In genomic region chr22:36123673-36124630, GRCh38 we compare ENCODE assay signal across 1 cellular context.
TF ChIP-seq lines count a peak whose summit lies in the region.

No MANE protein-coding gene starts in this region.

TF ChIP-seq in HepG2, 621 proteins besides CTCF, POLR2A, EP300 and RAD21 (continued from another document and continues in another):
- TF ChIP-seq, protein P1, sequence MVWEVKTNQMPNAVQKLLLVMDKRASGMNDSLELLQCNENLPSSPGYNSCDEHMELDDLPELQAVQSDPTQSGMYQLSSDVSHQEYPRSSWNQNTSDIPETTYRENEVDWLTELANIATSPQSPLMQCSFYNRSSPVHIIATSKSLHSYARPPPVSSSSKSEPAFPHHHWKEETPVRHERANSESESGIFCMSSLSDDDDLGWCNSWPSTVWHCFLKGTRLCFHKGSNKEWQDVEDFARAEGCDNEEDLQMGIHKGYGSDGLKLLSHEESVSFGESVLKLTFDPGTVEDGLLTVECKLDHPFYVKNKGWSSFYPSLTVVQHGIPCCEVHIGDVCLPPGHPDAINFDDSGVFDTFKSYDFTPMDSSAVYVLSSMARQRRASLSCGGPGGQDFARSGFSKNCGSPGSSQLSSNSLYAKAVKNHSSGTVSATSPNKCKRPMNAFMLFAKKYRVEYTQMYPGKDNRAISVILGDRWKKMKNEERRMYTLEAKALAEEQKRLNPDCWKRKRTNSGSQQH (CRISPR knock-in tag; IDR thresholded peaks at IDR 0.05; ENCODE audit: low read depth) = no peak
- TF ChIP-seq ZNF564 (CRISPR knock-in tag; IDR thresholded peaks at IDR 0.05) = no peak
- TF ChIP-seq ZNF180 (CRISPR knock-in tag; IDR thresholded peaks at IDR 0.05; ENCODE audit: borderline replicate concordance, low read depth) = peak; percentile 51; the same call in 1 of the 2 replicates
- TF ChIP-seq, protein P2, sequence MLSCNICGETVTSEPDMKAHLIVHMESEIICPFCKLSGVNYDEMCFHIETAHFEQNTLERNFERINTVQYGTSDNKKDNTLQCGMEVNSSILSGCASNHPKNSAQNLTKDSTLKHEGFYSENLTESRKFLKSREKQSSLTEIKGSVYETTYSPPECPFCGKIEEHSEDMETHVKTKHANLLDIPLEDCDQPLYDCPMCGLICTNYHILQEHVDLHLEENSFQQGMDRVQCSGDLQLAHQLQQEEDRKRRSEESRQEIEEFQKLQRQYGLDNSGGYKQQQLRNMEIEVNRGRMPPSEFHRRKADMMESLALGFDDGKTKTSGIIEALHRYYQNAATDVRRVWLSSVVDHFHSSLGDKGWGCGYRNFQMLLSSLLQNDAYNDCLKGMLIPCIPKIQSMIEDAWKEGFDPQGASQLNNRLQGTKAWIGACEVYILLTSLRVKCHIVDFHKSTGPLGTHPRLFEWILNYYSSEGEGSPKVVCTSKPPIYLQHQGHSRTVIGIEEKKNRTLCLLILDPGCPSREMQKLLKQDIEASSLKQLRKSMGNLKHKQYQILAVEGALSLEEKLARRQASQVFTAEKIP (CRISPR knock-in tag; IDR thresholded peaks at IDR 0.05; ENCODE audit: borderline replicate concordance) = no peak
- no peak for TF ChIP-seq ZNF20 (CRISPR knock-in tag; IDR thresholded peaks at IDR 0.05)
- TF ChIP-seq ZNF883 (CRISPR knock-in tag; IDR thresholded peaks at IDR 0.05; ENCODE audit: not compliant biosample characterization) = no peak
- TF ChIP-seq KDM5B (CRISPR knock-in tag; IDR thresholded peaks at IDR 0.05; ENCODE audit: borderline replicate concordance) = no peak; the same call in 1 of the 2 replicates
- TF ChIP-seq ZNF776 (CRISPR knock-in tag; IDR thresholded peaks at IDR 0.05) = no peak
- no peak for TF ChIP-seq ZNF207 (IDR thresholded peaks at IDR 0.05; ENCODE audit: borderline replicate concordance)
- TF ChIP-seq, protein P3, sequence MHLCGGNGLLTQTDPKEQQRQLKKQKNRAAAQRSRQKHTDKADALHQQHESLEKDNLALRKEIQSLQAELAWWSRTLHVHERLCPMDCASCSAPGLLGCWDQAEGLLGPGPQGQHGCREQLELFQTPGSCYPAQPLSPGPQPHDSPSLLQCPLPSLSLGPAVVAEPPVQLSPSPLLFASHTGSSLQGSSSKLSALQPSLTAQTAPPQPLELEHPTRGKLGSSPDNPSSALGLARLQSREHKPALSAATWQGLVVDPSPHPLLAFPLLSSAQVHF (CRISPR knock-in tag; IDR thresholded peaks at IDR 0.05) = no peak
- TF ChIP-seq, protein P4, sequence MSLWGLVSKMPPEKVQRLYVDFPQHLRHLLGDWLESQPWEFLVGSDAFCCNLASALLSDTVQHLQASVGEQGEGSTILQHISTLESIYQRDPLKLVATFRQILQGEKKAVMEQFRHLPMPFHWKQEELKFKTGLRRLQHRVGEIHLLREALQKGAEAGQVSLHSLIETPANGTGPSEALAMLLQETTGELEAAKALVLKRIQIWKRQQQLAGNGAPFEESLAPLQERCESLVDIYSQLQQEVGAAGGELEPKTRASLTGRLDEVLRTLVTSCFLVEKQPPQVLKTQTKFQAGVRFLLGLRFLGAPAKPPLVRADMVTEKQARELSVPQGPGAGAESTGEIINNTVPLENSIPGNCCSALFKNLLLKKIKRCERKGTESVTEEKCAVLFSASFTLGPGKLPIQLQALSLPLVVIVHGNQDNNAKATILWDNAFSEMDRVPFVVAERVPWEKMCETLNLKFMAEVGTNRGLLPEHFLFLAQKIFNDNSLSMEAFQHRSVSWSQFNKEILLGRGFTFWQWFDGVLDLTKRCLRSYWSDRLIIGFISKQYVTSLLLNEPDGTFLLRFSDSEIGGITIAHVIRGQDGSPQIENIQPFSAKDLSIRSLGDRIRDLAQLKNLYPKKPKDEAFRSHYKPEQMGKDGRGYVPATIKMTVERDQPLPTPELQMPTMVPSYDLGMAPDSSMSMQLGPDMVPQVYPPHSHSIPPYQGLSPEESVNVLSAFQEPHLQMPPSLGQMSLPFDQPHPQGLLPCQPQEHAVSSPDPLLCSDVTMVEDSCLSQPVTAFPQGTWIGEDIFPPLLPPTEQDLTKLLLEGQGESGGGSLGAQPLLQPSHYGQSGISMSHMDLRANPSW (CRISPR knock-in tag; IDR thresholded peaks at IDR 0.05; ENCODE audit: borderline replicate concordance) = no peak
- no peak for TF ChIP-seq PTBP1 (IDR thresholded peaks at IDR 0.05; ENCODE audit: low read depth, low read length, poor library complexity, severe bottlenecking)
- no peak for TF ChIP-seq ZNF484 (CRISPR knock-in tag; IDR thresholded peaks at IDR 0.05; ENCODE audit: borderline replicate concordance, low read depth)
- no peak for TF ChIP-seq ZNF441 (CRISPR knock-in tag; IDR thresholded peaks at IDR 0.05; ENCODE audit: borderline replicate concordance)
- TF ChIP-seq ZNF460 (CRISPR knock-in tag; IDR thresholded peaks at IDR 0.05; ENCODE audit: borderline replicate concordance) = peak; percentile 95
- TF ChIP-seq, protein P5, sequence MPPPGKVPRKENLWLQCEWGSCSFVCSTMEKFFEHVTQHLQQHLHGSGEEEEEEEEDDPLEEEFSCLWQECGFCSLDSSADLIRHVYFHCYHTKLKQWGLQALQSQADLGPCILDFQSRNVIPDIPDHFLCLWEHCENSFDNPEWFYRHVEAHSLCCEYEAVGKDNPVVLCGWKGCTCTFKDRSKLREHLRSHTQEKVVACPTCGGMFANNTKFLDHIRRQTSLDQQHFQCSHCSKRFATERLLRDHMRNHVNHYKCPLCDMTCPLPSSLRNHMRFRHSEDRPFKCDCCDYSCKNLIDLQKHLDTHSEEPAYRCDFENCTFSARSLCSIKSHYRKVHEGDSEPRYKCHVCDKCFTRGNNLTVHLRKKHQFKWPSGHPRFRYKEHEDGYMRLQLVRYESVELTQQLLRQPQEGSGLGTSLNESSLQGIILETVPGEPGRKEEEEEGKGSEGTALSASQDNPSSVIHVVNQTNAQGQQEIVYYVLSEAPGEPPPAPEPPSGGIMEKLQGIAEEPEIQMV (CRISPR knock-in tag; IDR thresholded peaks at IDR 0.05; ENCODE audit: low read depth) = 0 out of 2 replicates have a peak, but pooled peaks have one; percentile 20
- peak; percentile 22; the same call in 1 of the 2 replicates for TF ChIP-seq ZNF121 (CRISPR knock-in tag; IDR thresholded peaks at IDR 0.05)
- TF ChIP-seq TOE1 (CRISPR knock-in tag; IDR thresholded peaks at IDR 0.05) = no peak
- TF ChIP-seq ZNF747 (CRISPR knock-in tag; IDR thresholded peaks at IDR 0.05; ENCODE audit: borderline replicate concordance) = no peak
- peak; percentile 65; the same call in 1 of the 2 replicates for TF ChIP-seq GMEB1 (CRISPR knock-in tag; IDR thresholded peaks at IDR 0.05; ENCODE audit: borderline replicate concordance)
- peak; percentile 12; the same call in 1 of the 2 replicates for TF ChIP-seq TGIF2 (CRISPR knock-in tag; IDR thresholded peaks at IDR 0.05)
- TF ChIP-seq, protein P6, sequence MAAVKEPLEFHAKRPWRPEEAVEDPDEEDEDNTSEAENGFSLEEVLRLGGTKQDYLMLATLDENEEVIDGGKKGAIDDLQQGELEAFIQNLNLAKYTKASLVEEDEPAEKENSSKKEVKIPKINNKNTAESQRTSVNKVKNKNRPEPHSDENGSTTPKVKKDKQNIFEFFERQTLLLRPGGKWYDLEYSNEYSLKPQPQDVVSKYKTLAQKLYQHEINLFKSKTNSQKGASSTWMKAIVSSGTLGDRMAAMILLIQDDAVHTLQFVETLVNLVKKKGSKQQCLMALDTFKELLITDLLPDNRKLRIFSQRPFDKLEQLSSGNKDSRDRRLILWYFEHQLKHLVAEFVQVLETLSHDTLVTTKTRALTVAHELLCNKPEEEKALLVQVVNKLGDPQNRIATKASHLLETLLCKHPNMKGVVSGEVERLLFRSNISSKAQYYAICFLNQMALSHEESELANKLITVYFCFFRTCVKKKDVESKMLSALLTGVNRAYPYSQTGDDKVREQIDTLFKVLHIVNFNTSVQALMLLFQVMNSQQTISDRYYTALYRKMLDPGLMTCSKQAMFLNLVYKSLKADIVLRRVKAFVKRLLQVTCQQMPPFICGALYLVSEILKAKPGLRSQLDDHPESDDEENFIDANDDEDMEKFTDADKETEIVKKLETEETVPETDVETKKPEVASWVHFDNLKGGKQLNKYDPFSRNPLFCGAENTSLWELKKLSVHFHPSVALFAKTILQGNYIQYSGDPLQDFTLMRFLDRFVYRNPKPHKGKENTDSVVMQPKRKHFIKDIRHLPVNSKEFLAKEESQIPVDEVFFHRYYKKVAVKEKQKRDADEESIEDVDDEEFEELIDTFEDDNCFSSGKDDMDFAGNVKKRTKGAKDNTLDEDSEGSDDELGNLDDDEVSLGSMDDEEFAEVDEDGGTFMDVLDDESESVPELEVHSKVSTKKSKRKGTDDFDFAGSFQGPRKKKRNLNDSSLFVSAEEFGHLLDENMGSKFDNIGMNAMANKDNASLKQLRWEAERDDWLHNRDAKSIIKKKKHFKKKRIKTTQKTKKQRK (IDR thresholded peaks at IDR 0.05; ENCODE audit: low read length) = no peak
- TF ChIP-seq JUND (CRISPR knock-in tag; IDR thresholded peaks at IDR 0.05) = peak; percentile 53
- peak; percentile 89; the same call in 1 of the 2 replicates for TF ChIP-seq KDM2A (CRISPR knock-in tag; IDR thresholded peaks at IDR 0.05; ENCODE audit: borderline replicate concordance, low read depth)
- TF ChIP-seq ZNF33A (CRISPR knock-in tag; IDR thresholded peaks at IDR 0.05; ENCODE audit: borderline replicate concordance) = no peak
- TF ChIP-seq MEF2D (CRISPR knock-in tag; IDR thresholded peaks at IDR 0.05) = peak; percentile 79; the same call in 1 of the 2 replicates
- TF ChIP-seq ZNF713 (CRISPR knock-in tag; IDR thresholded peaks at IDR 0.05) = no peak
- TF ChIP-seq CHD4 (IDR thresholded peaks at IDR 0.05; ENCODE audit: borderline replicate concordance, low read length) = no peak
- no peak for TF ChIP-seq MLXIP (CRISPR knock-in tag; IDR thresholded peaks at IDR 0.05; ENCODE audit: borderline replicate concordance)
- TF ChIP-seq ZNF569 (CRISPR knock-in tag; IDR thresholded peaks at IDR 0.05; ENCODE audit: borderline replicate concordance) = no peak
- peak; percentile 90 for TF ChIP-seq CBFB (CRISPR knock-in tag; IDR thresholded peaks at IDR 0.05)
- no peak for TF ChIP-seq STAT5B (CRISPR knock-in tag; IDR thresholded peaks at IDR 0.05)
- no peak for TF ChIP-seq ZNF232 (CRISPR knock-in tag; IDR thresholded peaks at IDR 0.05; ENCODE audit: borderline replicate concordance)
- no peak for TF ChIP-seq SMYD3 (CRISPR knock-in tag; IDR thresholded peaks at IDR 0.05)
- TF ChIP-seq NFE2 (CRISPR knock-in tag; IDR thresholded peaks at IDR 0.05) = peak; percentile 75; the same call in 1 of the 2 replicates
- no peak; the same call in 1 of the 2 replicates for TF ChIP-seq ZSCAN29 (CRISPR knock-in tag; conservative IDR thresholded peaks at IDR 0.05)
- no peak for TF ChIP-seq ZNF282 (IDR thresholded peaks at IDR 0.05; ENCODE audit: partially characterized antibody)
- TF ChIP-seq, protein P7, sequence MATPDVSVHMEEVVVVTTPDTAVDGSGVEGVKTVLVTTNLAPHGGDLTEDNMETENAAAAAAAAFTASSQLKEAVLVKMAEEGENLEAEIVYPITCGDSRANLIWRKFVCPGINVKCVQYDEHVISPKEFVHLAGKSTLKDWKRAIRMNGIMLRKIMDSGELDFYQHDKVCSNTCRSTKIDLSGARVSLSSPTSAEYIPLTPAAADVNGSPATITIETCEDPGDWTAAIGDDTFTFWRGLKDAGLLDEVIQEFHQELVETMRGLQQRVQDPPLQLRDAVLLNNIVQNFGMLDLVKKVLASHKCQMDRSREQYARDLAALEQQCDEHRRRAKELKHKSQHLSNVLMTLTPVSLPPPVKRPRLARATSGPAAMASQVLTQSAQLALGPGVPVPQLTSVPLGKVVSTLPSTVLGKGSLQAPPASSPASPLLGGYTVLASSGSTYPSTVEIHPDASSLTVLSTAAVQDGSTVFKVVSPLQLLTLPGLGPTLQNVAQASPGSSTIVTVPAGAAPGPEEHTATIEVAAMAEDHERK (CRISPR knock-in tag; IDR thresholded peaks at IDR 0.05; ENCODE audit: low read depth) = no peak
- TF ChIP-seq ZNF264 (CRISPR knock-in tag; IDR thresholded peaks at IDR 0.05) = no peak; the same call in 1 of the 2 replicates
- no peak for TF ChIP-seq JDP2 (CRISPR knock-in tag; IDR thresholded peaks at IDR 0.05; ENCODE audit: borderline replicate concordance)
- TF ChIP-seq TBX3 (IDR thresholded peaks at IDR 0.05; ENCODE audit: borderline replicate concordance) = no peak
- TF ChIP-seq SRY (CRISPR knock-in tag; IDR thresholded peaks at IDR 0.05) = no peak
- TF ChIP-seq HHEX (CRISPR knock-in tag; IDR thresholded peaks at IDR 0.05) = no peak
- no peak for TF ChIP-seq ZNF550 (CRISPR knock-in tag; IDR thresholded peaks at IDR 0.05; ENCODE audit: borderline replicate concordance)
- TF ChIP-seq ZNF639 (CRISPR knock-in tag; conservative IDR thresholded peaks at IDR 0.05) = peak; percentile 63; the same call in 1 of the 2 replicates
- no peak for TF ChIP-seq AGO2 (optimal IDR thresholded peaks at IDR 0.05; ENCODE audit: low read depth, low read length)
